ENCODE assay signal across 8 cellular contexts in the genomic region with DNA sequence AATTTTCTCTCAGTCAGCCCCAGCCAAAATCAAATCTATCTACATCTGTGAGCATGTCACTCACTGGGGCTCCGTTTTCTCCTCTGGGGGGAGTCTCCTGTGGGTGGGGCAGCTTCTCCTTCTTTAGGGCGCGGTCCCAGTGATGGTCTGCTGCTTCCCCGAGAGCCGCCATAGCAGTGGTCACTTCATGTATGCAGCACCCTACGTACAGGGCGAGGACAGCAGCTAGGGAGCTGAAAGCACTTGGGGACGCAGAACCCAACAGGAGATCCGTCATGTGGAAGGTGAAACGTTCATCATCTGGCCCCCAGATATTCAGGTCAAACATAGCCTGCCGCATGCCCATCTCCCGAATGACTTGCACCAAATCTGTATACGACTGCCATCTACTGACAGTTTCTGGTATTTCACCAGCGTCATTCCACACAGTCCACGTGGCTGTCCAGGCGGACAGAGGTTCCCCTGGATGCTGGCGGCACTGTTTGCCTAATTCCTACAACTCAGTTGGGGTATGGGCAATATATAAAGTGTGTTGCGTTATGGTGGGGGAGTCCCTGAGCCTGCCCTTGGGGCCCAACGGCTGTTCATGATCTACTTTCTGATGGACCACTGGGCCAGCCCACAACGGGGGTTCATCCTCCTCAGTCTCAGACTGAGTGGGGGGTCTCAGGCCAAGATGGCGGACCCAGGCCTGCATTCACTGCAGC.
DNase-seq lines count a peak whose midpoint lies in the region; ATAC-seq, FAIRE-seq and TF ChIP-seq lines count a peak whose summit lies in the region.

No MANE protein-coding gene starts in this region.

- H4K91ac ChIP-seq in H1 (replicated peaks; ENCODE audit: insufficient read length, low read length), result no peak overlapping the region

- H3K4ac ChIP-seq in H1 (replicated peaks; ENCODE audit: insufficient read length, low read depth, low read length), result no peak overlapping the region

- no peak overlapping the region for H2BK120ac ChIP-seq in H1 (replicated peaks; ENCODE audit: low read depth, low read length)

- no peaks in the 10 kb centered on the region for H3K36me3 Mint-ChIP-seq in activated CD8-positive, alpha-beta T cell treated with anti-CD3 and anti-CD28 coated beads for 36 hours (ENCODE audit: low read depth)
- no peaks in the 10 kb centered on the region for H3K36me3 Mint-ChIP-seq in activated CD8-positive, alpha-beta T cell treated with anti-CD3 and anti-CD28 coated beads, Interleukin-2, amount 10 ng/mL, durations not matched to agents 7 days and 5 days (ENCODE audit: low read depth)
- H3K36me3 Mint-ChIP-seq in neural crest cell (ENCODE audit: low read depth), result peaks cover 5% of the 10 kb centered on the region

- no peaks in the 10 kb centered on the region for H3K23me2 ChIP-seq in H1 (ENCODE audit: low read depth, low read length)

- no peak overlapping the region for H2BK15ac ChIP-seq in H1 (ENCODE audit: low read length)

- TF ChIP-seq POLR2A in H1 (IDR thresholded peaks at IDR 0.05; ENCODE audit: control extremely low read depth in 1 of 2, low read depth in 2 of 2, low read length in 2 of 2), result no peak

- H3K27ac Mint-ChIP-seq in activated CD8-positive, alpha-beta T cell treated with anti-CD3 and anti-CD28 coated beads for 36 hours, result no peak overlapping the region
- H3K27ac Mint-ChIP-seq in activated CD8-positive, alpha-beta T cell treated with anti-CD3 and anti-CD28 coated beads, Interleukin-2, amount 10 ng/mL, durations not matched to agents 7 days and 5 days, result no peak overlapping the region
- no peak overlapping the region for H3K27ac Mint-ChIP-seq in neural crest cell (ENCODE audit: unreplicated experiment)

- H3K36me3 ChIP-seq in H1 (ENCODE audit: control insufficient read depth in 2 of 4, insufficient read depth in 4 of 4, low read length in 3 of 4), result 0 out of 8 replicates have a peak, but pooled peaks cover 0 to 6% (median 0%) of the 10 kb centered on the region in 4 experiments

- intact Hi-C loops in activated CD8-positive, alpha-beta T cell treated with anti-CD3 and anti-CD28 coated beads for 36 hours (cut with micrococcal nuclease), result no loop called here

- 86% methylated on average over 21 of the region's 21 CpGs; no CpG with 5 or more reads in 1 of the 2 experiments for WGBS in H1 (ENCODE audit: extremely low coverage in 1 of 2, insufficient coverage in 1 of 2, insufficient read length in 1 of 2, insufficient replicate concordance in 2 of 2, low coverage in 1 of 2, low lambda C conversion rate in 2 of 2, missing lambda C conversion rate in 1 of 2), 2 experiments

- no peaks in the 10 kb centered on the region for H3K79me2 ChIP-seq in H1 (ENCODE audit: control insufficient read depth in 1 of 2, insufficient read depth in 2 of 2, low read length in 2 of 2)

- no peak overlapping the region for H4K5ac ChIP-seq in H1 (ENCODE audit: insufficient read length, low read depth, low read length)

- no peak for FAIRE-seq in H1 (lab: Jason Lieb, UNC)

- no peak overlapping the region for H2AK5ac ChIP-seq in H1 (ENCODE audit: low read depth, low read length)

- peaks cover 2% of the 10 kb centered on the region for H3K9me3 Mint-ChIP-seq in activated CD8-positive, alpha-beta T cell treated with anti-CD3 and anti-CD28 coated beads for 36 hours
- no peaks in the 10 kb centered on the region for H3K9me3 Mint-ChIP-seq in activated CD8-positive, alpha-beta T cell treated with anti-CD3 and anti-CD28 coated beads, Interleukin-2, amount 10 ng/mL, durations not matched to agents 7 days and 5 days (ENCODE audit: insufficient read depth)
- H3K9me3 Mint-ChIP-seq in neural crest cell, result peaks cover 5% of the 10 kb centered on the region

- peaks cover 13 to 22% of the 10 kb centered on the region in 2 experiments for H3K9me3 ChIP-seq in H1 (ENCODE audit: insufficient read depth in 2 of 2, low read depth in 1 of 2, low read length in 1 of 2)

- no peak overlapping the region for H2BK5ac ChIP-seq in H1 (ENCODE audit: low read depth, low read length)

- H2BK12ac ChIP-seq in H1 (ENCODE audit: low read depth, low read length), result no peak overlapping the region

- no peak overlapping the region for H4K8ac ChIP-seq in H1 (ENCODE audit: extremely low read depth, insufficient read depth, low read length)

- H3K14ac ChIP-seq in H1 (ENCODE audit: insufficient read length), result no peak overlapping the region

- H3K18ac ChIP-seq in H1 (ENCODE audit: extremely low read depth, low read length), result no peak overlapping the region

- no peak overlapping the region for H3K23ac ChIP-seq in H1 (ENCODE audit: insufficient read length)

- TF ChIP-seq CTCF in activated CD8-positive, alpha-beta T cell treated with anti-CD3 and anti-CD28 coated beads for 36 hours (IDR thresholded peaks at IDR 0.05), result peak; percentile 44
- peak; percentile 79 for TF ChIP-seq CTCF in LNCAP (IDR thresholded peaks at IDR 0.05)
- TF ChIP-seq CTCF in H1 (IDR thresholded peaks at IDR 0.05; ENCODE audit: control extremely low read depth in 1 of 3, insufficient read depth in 1 of 3, low read depth in 1 of 3, low read length in 3 of 3), result peak; percentile 45 to 68 (median 52); a peak in 3 of 4 replicates
- peak; percentile 38 for TF ChIP-seq CTCF in neural crest cell (conservative IDR thresholded peaks at IDR 0.05)

- no peak overlapping the region for H2AFZ ChIP-seq in H1 (ENCODE audit: low read length)

- H3K27me3 Mint-ChIP-seq in activated CD8-positive, alpha-beta T cell treated with anti-CD3 and anti-CD28 coated beads for 36 hours, result no peaks in the 10 kb centered on the region
- no peaks in the 10 kb centered on the region for H3K27me3 Mint-ChIP-seq in activated CD8-positive, alpha-beta T cell treated with anti-CD3 and anti-CD28 coated beads, Interleukin-2, amount 10 ng/mL, durations not matched to agents 7 days and 5 days (ENCODE audit: low read depth)
- no peaks in the 10 kb centered on the region for H3K27me3 Mint-ChIP-seq in neural crest cell (ENCODE audit: low read depth)

- no peak for ATAC-seq in activated CD8-positive, alpha-beta T cell treated with anti-CD3 and anti-CD28 coated beads for 36 hours
- ATAC-seq in activated CD8-positive, alpha-beta T cell treated with anti-CD3 and anti-CD28 coated beads, Interleukin-2, amount 10 ng/mL, durations not matched to agents 7 days and 5 days, result no peak
- no peak for ATAC-seq in GM21786 (IDR thresholded peaks at IDR 0.05; ENCODE audit: unreplicated experiment)

- H2BK20ac ChIP-seq in H1 (ENCODE audit: low read length), result no peak overlapping the region

- H3K79me1 ChIP-seq in H1 (ENCODE audit: low read depth, low read length), result no peaks in the 10 kb centered on the region

- H4K20me1 ChIP-seq in H1 (replicated peaks in 1 of 2; ENCODE audit: control insufficient read depth in 1 of 2, insufficient read depth in 2 of 2, low read length in 2 of 2), result no peaks in the 10 kb centered on the region

- no peaks in the 10 kb centered on the region for H3K4me1 ChIP-seq in H1 (replicated peaks in 1 of 4; ENCODE audit: control insufficient read depth in 3 of 4, insufficient read depth in 4 of 4, low read length in 3 of 4)

- no peak overlapping the region for H3K56ac ChIP-seq in H1 (replicated peaks; ENCODE audit: insufficient read length, low read depth, low read length)

- no peak overlapping the region for H3K4me2 ChIP-seq in H1 (ENCODE audit: insufficient read depth in 1 of 2, low read depth in 2 of 2, low read length in 2 of 2)

- H3K27ac ChIP-seq in H1 (ENCODE audit: low read depth, low read length), result no peak overlapping the region

- H3K27me3 ChIP-seq in H1 (replicated peaks in 1 of 4; ENCODE audit: control insufficient read depth in 3 of 4, extremely low read depth in 1 of 4, insufficient read depth in 3 of 4, low read length in 3 of 4), result no peaks in the 10 kb centered on the region

- no peak overlapping the region for H3K4me3 ChIP-seq in H1 (ENCODE audit: extremely low read depth in 1 of 4, insufficient read depth in 2 of 4, low read depth in 3 of 4, low read length in 4 of 4)

- CTCF ChIA-PET in activated CD8-positive, alpha-beta T cell treated with anti-CD3 and anti-CD28 coated beads for 36 hours (lab: Charles Lee), result interaction anchor here (1.3 kb wide), 1 partner anchor 17 kb away, joined by 3 read pairs; no protein-coding TSS in a partner anchor
- CTCF ChIA-PET in activated CD8-positive, alpha-beta T cell treated with anti-CD3 and anti-CD28 coated beads, Interleukin-2, amount 10 ng/mL, durations not matched to agents 7 days and 5 days (lab: Charles Lee), result no interaction called here
- CTCF ChIA-PET in H1 (lab: Charles Lee; ENCODE audit: partially characterized antibody), result interaction anchor here (0.7 to 1.6 kb wide), 5 partner anchors 13 to 755 kb away, joined by 3 to 5 read pairs (median 4); no protein-coding TSS in a partner anchor

- no peak overlapping the region for H3K9ac ChIP-seq in H1 (replicated peaks in 1 of 4; ENCODE audit: extremely low read depth in 1 of 4, low read depth in 3 of 4, low read length in 3 of 4)

- TF ChIP-seq EP300 in H1 (IDR thresholded peaks at IDR 0.05; ENCODE audit: borderline replicate concordance in 1 of 2, low read depth in 2 of 2, low read length in 2 of 2), result no peak

- POLR2A ChIA-PET in activated CD8-positive, alpha-beta T cell treated with anti-CD3 and anti-CD28 coated beads for 36 hours (lab: Charles Lee), result no interaction called here
- POLR2A ChIA-PET in activated CD8-positive, alpha-beta T cell treated with anti-CD3 and anti-CD28 coated beads, Interleukin-2, amount 10 ng/mL, durations not matched to agents 7 days and 5 days (lab: Charles Lee), result no interaction called here
- POLR2A ChIA-PET in H1 (lab: Charles Lee; ENCODE audit: partially characterized antibody), result no interaction called here

- no peak overlapping the region for H3K4me3 Mint-ChIP-seq in activated CD8-positive, alpha-beta T cell treated with anti-CD3 and anti-CD28 coated beads for 36 hours
- H3K4me3 Mint-ChIP-seq in activated CD8-positive, alpha-beta T cell treated with anti-CD3 and anti-CD28 coated beads, Interleukin-2, amount 10 ng/mL, durations not matched to agents 7 days and 5 days, result no peak overlapping the region
- H3K4me3 Mint-ChIP-seq in neural crest cell, result no peak overlapping the region

- DNase-seq in activated CD8-positive, alpha-beta T cell treated with anti-CD3 and anti-CD28 coated beads for 36 hours, result peak; percentile 15
- no peak for DNase-seq in activated CD8-positive, alpha-beta T cell treated with anti-CD3 and anti-CD28 coated beads, Interleukin-2, amount 10 ng/mL, durations not matched to agents 7 days and 5 days
- DNase-seq in H1 (ENCODE audit: low read depth in 1 of 2, low spot score in 2 of 2) (peak; percentile 25 to 76), neural crest cell (ENCODE audit: low read depth, low spot score) (no peak), activated T-cell treated with anti-CD3 and anti-CD28 coated beads for 4 hours (no peak), germinal center (ENCODE audit: low spot score) (no peak)

- H3K4me1 Mint-ChIP-seq in activated CD8-positive, alpha-beta T cell treated with anti-CD3 and anti-CD28 coated beads for 36 hours (ENCODE audit: low read depth), result no peaks in the 10 kb centered on the region
- H3K4me1 Mint-ChIP-seq in activated CD8-positive, alpha-beta T cell treated with anti-CD3 and anti-CD28 coated beads, Interleukin-2, amount 10 ng/mL, durations not matched to agents 7 days and 5 days (ENCODE audit: low read depth), result no peaks in the 10 kb centered on the region
- H3K4me1 Mint-ChIP-seq in neural crest cell, result no peaks in the 10 kb centered on the region

- TF ChIP-seq RAD21 in H1 (IDR thresholded peaks at IDR 0.05 in 1 of 2, conservative IDR thresholded peaks at IDR 0.05 in 1 of 2; ENCODE audit: low read depth in 2 of 2, low read length in 2 of 2), result peak; percentile 67 to 75

Comparison
In these comparisons a context has a peak if more than half of its experiments do, and no peak if none do; other contexts are left out.
1. DNase-seq: peak in activated CD8-positive, alpha-beta T cell treated with anti-CD3 and anti-CD28 coated beads for 36 hours (single experiment) and H1 (2 of 2); none in activated CD8-positive, alpha-beta T cell treated with anti-CD3 and anti-CD28 coated beads, Interleukin-2, amount 10 ng/mL, durations not matched to agents 7 days and 5 days (single experiment), neural crest cell (single experiment), activated T-cell treated with anti-CD3 and anti-CD28 coated beads for 4 hours (single experiment) and germinal center (single experiment).
2. Peak in every context shown above with its lines, with median percentiles within 50 percentile points of each other: CTCF ChIP-seq.